Comparison of ENCODE assay signal across 9 cellular contexts in the genomic region with DNA sequence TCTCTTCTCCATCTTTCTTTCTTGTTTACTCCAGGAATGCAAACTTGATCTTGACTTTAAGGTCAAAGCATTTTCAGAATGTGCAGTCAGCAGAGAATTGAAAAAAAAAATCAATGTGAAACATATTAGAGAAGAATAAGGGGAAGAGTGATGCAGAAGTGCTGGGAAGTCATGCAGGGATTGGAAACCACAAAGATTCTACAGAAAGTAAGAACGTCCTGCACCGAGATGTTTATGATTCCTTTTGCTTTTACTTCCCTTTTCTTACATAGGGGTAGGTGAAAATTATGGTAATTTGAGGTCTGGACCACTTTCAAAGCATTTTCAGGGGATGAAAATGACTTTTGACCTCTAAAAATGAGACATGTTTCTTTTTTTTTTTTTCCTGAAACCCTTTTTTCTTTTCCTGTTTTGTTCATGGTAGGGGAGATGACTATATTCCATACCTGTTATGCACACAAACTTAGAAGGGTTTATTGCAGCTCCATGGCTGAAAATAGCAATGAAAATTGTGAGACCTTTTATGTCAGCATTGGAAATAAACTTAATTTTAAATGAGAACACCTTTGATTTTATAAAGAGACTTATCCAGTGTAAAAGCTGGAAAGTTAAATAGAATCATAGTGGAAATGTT.
DNase-seq lines count a peak whose midpoint lies in the region; ATAC-seq and TF ChIP-seq lines count a peak whose summit lies in the region.
"Had no signal": no experiment of that assay in that cellular context is flagged by ENCODE, and none has a peak within 500 bp of the region (broad histone marks: within the 10 kb centered on the region; RNA-seq: fewer than 3 reads in every experiment).

No MANE protein-coding gene starts in this region.

- H3K27ac Mint-ChIP-seq in progenitor cell of endocrine pancreas: no peak overlapping the region

- no peaks in the 10 kb centered on the region for H3K27me3 Mint-ChIP-seq in progenitor cell of endocrine pancreas

- H3K4me3 Mint-ChIP-seq in progenitor cell of endocrine pancreas (ENCODE audit: low read depth): no peak overlapping the region

- no peaks in the 10 kb centered on the region for H3K36me3 Mint-ChIP-seq in progenitor cell of endocrine pancreas (ENCODE audit: insufficient read depth)

- H3K9me3 Mint-ChIP-seq in progenitor cell of endocrine pancreas (ENCODE audit: low read depth): no peaks in the 10 kb centered on the region

- peaks cover 24% of the 10 kb centered on the region for H3K4me1 Mint-ChIP-seq in progenitor cell of endocrine pancreas (ENCODE audit: low read depth)

- TF ChIP-seq CTCF in progenitor cell of endocrine pancreas (IDR thresholded peaks at IDR 0.05; ENCODE audit: unreplicated experiment): no peak

- ATAC-seq in GM18505 (IDR thresholded peaks at IDR 0.05; ENCODE audit: unreplicated experiment) (peak; percentile 89), GM21786 (IDR thresholded peaks at IDR 0.05; ENCODE audit: unreplicated experiment) (peak; percentile 62), HG02642 (IDR thresholded peaks at IDR 0.05; ENCODE audit: poor library complexity, unreplicated experiment) (no peak)
- ATAC-seq: PC-3 had no signal

- TF ChIP-seq POLR2A in GM18505 (IDR thresholded peaks at IDR 0.05; ENCODE audit: borderline replicate concordance, extremely low read depth, insufficient read depth, insufficient read length) (no peak), erythroblast (IDR thresholded peaks at IDR 0.05; ENCODE audit: low read length) (no peak)

- DNase-seq in MV-4-11 (lab: John Stamatoyannopoulos, UW) (peak; percentile 88), kidney glomerular epithelial cell (lab: John Stamatoyannopoulos, UW) (peak; percentile 46), progenitor cell of endocrine pancreas (ENCODE audit: low spot score, unreplicated experiment) (no peak), NCI-H187 treated with DMSO at 0.1 percent for 48 hours (lab: John Stamatoyannopoulos, UW) (no peak), erythroblast (lab: John Stamatoyannopoulos, UW) (no peak)
- DNase-seq: PC-3 had no signal

Comparison
In these comparisons a context has a peak if more than half of its experiments do, and no peak if none do; other contexts are left out.
1. DNase-seq: peak in MV-4-11 (single experiment) and kidney glomerular epithelial cell (single experiment); none in progenitor cell of endocrine pancreas (single experiment), NCI-H187 treated with DMSO at 0.1 percent for 48 hours (single experiment) and erythroblast (0 of 2).